Comparison of ENCODE assay signal across 2 cellular contexts in genomic region chr7:74466196-74466813, GRCh38.
TF ChIP-seq lines count a peak whose summit lies in the region.

No MANE protein-coding gene starts in this region.

TF ChIP-seq in IMR-90, 13 proteins besides CTCF, POLR2A, EP300 and RAD21:
- TF ChIP-seq CEBPB (IDR thresholded peaks at IDR 0.05; ENCODE audit: low read depth, low read length), result no peak
- TF ChIP-seq USF2 (IDR thresholded peaks at IDR 0.05; ENCODE audit: low read depth, low read length), result no peak
- no peak for TF ChIP-seq MAFK (IDR thresholded peaks at IDR 0.05; ENCODE audit: low read depth, low read length)
- TF ChIP-seq SMC3 (IDR thresholded peaks at IDR 0.05; ENCODE audit: low read depth, low read length), result no peak
- no peak for TF ChIP-seq BHLHE40 (IDR thresholded peaks at IDR 0.05; ENCODE audit: low read depth, low read length)
TF ChIP-seq in IMR-90: peak in this region for 0.

TF ChIP-seq in HepG2, 621 proteins besides CTCF, POLR2A, EP300 and RAD21:
- no peak for TF ChIP-seq TBX2 (CRISPR knock-in tag; IDR thresholded peaks at IDR 0.05; ENCODE audit: borderline replicate concordance)
- TF ChIP-seq ZNF44 (CRISPR knock-in tag; IDR thresholded peaks at IDR 0.05), result no peak
- TF ChIP-seq ZNF652 (CRISPR knock-in tag; IDR thresholded peaks at IDR 0.05; ENCODE audit: borderline replicate concordance, low read depth), result no peak
- no peak for TF ChIP-seq ZNF775 (CRISPR knock-in tag; IDR thresholded peaks at IDR 0.05; ENCODE audit: borderline replicate concordance)
- TF ChIP-seq UBTF (CRISPR knock-in tag; IDR thresholded peaks at IDR 0.05), result no peak
- no peak for TF ChIP-seq RFX3 (CRISPR knock-in tag; IDR thresholded peaks at IDR 0.05)
- TF ChIP-seq ZNF75D (CRISPR knock-in tag; IDR thresholded peaks at IDR 0.05; ENCODE audit: borderline replicate concordance), result no peak
